Comparison of ENCODE assay signal across 8 cellular contexts in genomic region chr14:76050797-76051392, GRCh38.
A peak's percentile ranks its signal among the peaks of the same experiment; 100 is the strongest.
DNase-seq lines count a peak whose midpoint lies in the region; ATAC-seq and TF ChIP-seq lines count a peak whose summit lies in the region.

No MANE protein-coding gene starts in this region.

- no peaks in the 10 kb centered on the region for H3K36me3 ChIP-seq in Loucy (ENCODE audit: insufficient read depth, low read length)
- peaks cover 0 to 8% of the 10 kb centered on the region in 2 experiments for H3K36me3 ChIP-seq in SK-N-SH (replicated peaks in 1 of 2; ENCODE audit: control insufficient read depth in 1 of 2, insufficient read depth in 2 of 2, low read length in 1 of 2)
- H3K36me3 ChIP-seq in adrenal gland (replicated peaks in 1 of 2) = no peaks in the 10 kb centered on the region
- H3K36me3 ChIP-seq in heart right ventricle = peaks cover 0 to 10% (median 0%) of the 10 kb centered on the region in 9 donors

- no peaks in the 10 kb centered on the region for H4K20me1 ChIP-seq in Loucy (ENCODE audit: insufficient read depth, low read length, poor library complexity, severe bottlenecking)
- 0 out of 2 replicates have a peak, but pooled peaks cover 5% of the 10 kb centered on the region for H4K20me1 ChIP-seq in SK-N-SH (ENCODE audit: insufficient read depth)

- no peak for TF ChIP-seq POLR2A in adrenal gland (IDR thresholded peaks at IDR 0.05)

- DNase-seq in ELR (ENCODE audit: low read depth) (peak; percentile 68), SK-N-SH (peak; percentile 63), adrenal gland (peak; percentile 49 to 81 (median 68)), heart right ventricle (peak in 1 of 2 donors; percentile 65), retinal pigment epithelial cell (ENCODE audit: low read depth) (peak; percentile 10)

- H3K9me3 ChIP-seq in Loucy (ENCODE audit: insufficient read depth, low read depth, low read length) (no peaks in the 10 kb centered on the region), SK-N-SH (no peaks in the 10 kb centered on the region), adrenal gland (replicated peaks in 1 of 3) (no peaks in the 10 kb centered on the region), heart right ventricle (no peaks in the 10 kb centered on the region)

- intact Hi-C loops in adrenal gland (cut with DNase I) (loop anchor here (2.0 to 10.0 kb wide), 3 partner anchors 301 to 594 kb away; no protein-coding TSS in a partner anchor), heart right ventricle (cut with DNase I) (loop anchor here (1.0 to 10.0 kb wide), 13 partner anchors 131 to 596 kb away; no protein-coding TSS in a partner anchor)

- peak; percentile 99 for TF ChIP-seq RAD21 in SK-N-SH (IDR thresholded peaks at IDR 0.05; ENCODE audit: low read length)

- H3K9ac ChIP-seq in Loucy (ENCODE audit: low read depth, low read length, poor library complexity, severe bottlenecking) = no peak overlapping the region
- H3K9ac ChIP-seq in SK-N-SH = no peak overlapping the region

- H3K27ac ChIP-seq in SK-N-SH (ENCODE audit: low read depth in 2 of 2, low read length in 1 of 2) = no peak overlapping the region
- no peak overlapping the region for H3K27ac ChIP-seq in adrenal gland
- H3K27ac ChIP-seq in heart right ventricle = no peak overlapping the region

- H3K9me2 ChIP-seq in Loucy (replicated peaks; ENCODE audit: low read depth, low read length) (no peaks in the 10 kb centered on the region), SK-N-SH (no peaks in the 10 kb centered on the region)

- no peaks in the 10 kb centered on the region for H3F3A ChIP-seq in Loucy (ENCODE audit: low read depth)
- H3F3A ChIP-seq in SK-N-SH (replicated peaks; ENCODE audit: insufficient read depth) = no peaks in the 10 kb centered on the region

- H3K27me3 ChIP-seq in Loucy (ENCODE audit: insufficient read depth, low read length, poor library complexity, severe bottlenecking) (no peaks in the 10 kb centered on the region), SK-N-SH (ENCODE audit: insufficient read depth) (no peaks in the 10 kb centered on the region), adrenal gland (no peaks in the 10 kb centered on the region), heart right ventricle (no peaks in the 10 kb centered on the region)

- no peak for TF ChIP-seq EP300 in SK-N-SH (IDR thresholded peaks at IDR 0.05; ENCODE audit: borderline replicate concordance in 1 of 2, low read depth in 1 of 2, low read length in 1 of 2)

- ATAC-seq in heart right ventricle (peak in 7 of 8 donors; percentile 46 to 87 (median 66)), HG03565 (IDR thresholded peaks at IDR 0.05; ENCODE audit: unreplicated experiment) (no peak), GM18517 (IDR thresholded peaks at IDR 0.05; ENCODE audit: unreplicated experiment) (no peak)

- 38% methylated on average over 3 of the region's 3 CpGs for WGBS in SK-N-SH (ENCODE audit: low lambda C conversion rate)
- WGBS in adrenal gland, 4 donors = 40 to 53% (median 43%) methylated on average over 3 of the region's 3 CpGs
- WGBS in heart right ventricle, 2 donors = 40% methylated on average over 3 of the region's 3 CpGs

- POLR2A ChIA-PET in SK-N-SH (lab: Yijun Ruan, JAX) = interaction anchor here (0.6 to 1.1 kb wide), 2 partner anchors 42 to 590 kb away, joined by 3 to 5 read pairs; no protein-coding TSS in a partner anchor

- no peaks in the 10 kb centered on the region for H3K79me2 ChIP-seq in Loucy (ENCODE audit: insufficient read depth, low read length)
- no peaks in the 10 kb centered on the region for H3K79me2 ChIP-seq in SK-N-SH (ENCODE audit: insufficient read depth)

- CTCF ChIA-PET in SK-N-SH (lab: Yijun Ruan, JAX) = interaction anchor here (0.5 to 12.5 kb wide), 116 partner anchors 9 to 726 kb away, joined by 3 to 221 read pairs (median 4); partner anchors contain the start of genes ESRRB and IFT43

- H3K4me3 ChIP-seq in Loucy (ENCODE audit: low read length, poor library complexity, severe bottlenecking) = no peak overlapping the region
- peak overlapping the region in 1 of 2 experiments; percentile 9; a peak in 1 of 4 replicates for H3K4me3 ChIP-seq in SK-N-SH (ENCODE audit: low read depth in 2 of 2, low read length in 1 of 2)
- no peak overlapping the region for H3K4me3 ChIP-seq in adrenal gland
- H3K4me3 ChIP-seq in heart right ventricle = no peak overlapping the region
- no peak overlapping the region for H3K4me3 ChIP-seq in retinal pigment epithelial cell (ENCODE audit: low read length)

- H3K4me2 ChIP-seq in Loucy (ENCODE audit: low read depth, low read length, poor library complexity, severe bottlenecking) (no peak overlapping the region), SK-N-SH (no peak overlapping the region)

- no peak overlapping the region for H2AFZ ChIP-seq in Loucy (ENCODE audit: low read length)
- no peak overlapping the region for H2AFZ ChIP-seq in SK-N-SH (ENCODE audit: low read depth)

- no peaks in the 10 kb centered on the region for H3K4me1 ChIP-seq in Loucy (ENCODE audit: insufficient read depth, low read length, poor library complexity, severe bottlenecking)
- H3K4me1 ChIP-seq in SK-N-SH (ENCODE audit: control insufficient read depth in 1 of 2, insufficient read depth in 2 of 2, low read depth in 1 of 2, low read length in 1 of 2) = peaks cover 0 to 14% of the 10 kb centered on the region in 2 experiments; a peak in 2 of 4 replicates
- no peaks in the 10 kb centered on the region for H3K4me1 ChIP-seq in adrenal gland (replicated peaks in 1 of 2)
- H3K4me1 ChIP-seq in heart right ventricle = peaks cover 0 to 13% (median 0%) of the 10 kb centered on the region in 9 donors

- TF ChIP-seq CTCF in Loucy (conservative IDR thresholded peaks at IDR 0.05; ENCODE audit: low read length) (peak; percentile 92), SK-N-SH (IDR thresholded peaks at IDR 0.05) (peak; percentile 89), adrenal gland (IDR thresholded peaks at IDR 0.05) (peak; percentile 69 to 91 (median 84)), heart right ventricle (IDR thresholded peaks at IDR 0.05) (peak; percentile 64 to 87 (median 76)), retinal pigment epithelial cell (conservative IDR thresholded peaks at IDR 0.05; ENCODE audit: low read depth, low read length) (peak; percentile 68)

TF ChIP-seq in SK-N-SH, 30 proteins besides CTCF, POLR2A, EP300 and RAD21:
- TF ChIP-seq SMC3 (IDR thresholded peaks at IDR 0.05; ENCODE audit: low read depth, low read length) (peak; percentile 85), RCOR1 (IDR thresholded peaks at IDR 0.05; ENCODE audit: low read length) (0 out of 2 replicates have a peak, but pooled peaks have one; percentile 23), ELF1 (IDR thresholded peaks at IDR 0.05) (no peak), EZH2phosphoT487 (IDR thresholded peaks at IDR 0.05; ENCODE audit: borderline replicate concordance, low read depth) (no peak)
TF ChIP-seq in SK-N-SH: peak in this region for 2.

Comparison
In these comparisons a context has a peak if more than half of its experiments do, and no peak if none do; other contexts are left out.
1. ATAC-seq: peak in heart right ventricle (7 of 8); none in HG03565 (single experiment) and GM18517 (single experiment).
2. Peak in every context shown above with its lines, with median percentiles within 50 percentile points of each other: CTCF ChIP-seq.